19 cellular contexts compared by ENCODE assay signal in the genomic region with DNA sequence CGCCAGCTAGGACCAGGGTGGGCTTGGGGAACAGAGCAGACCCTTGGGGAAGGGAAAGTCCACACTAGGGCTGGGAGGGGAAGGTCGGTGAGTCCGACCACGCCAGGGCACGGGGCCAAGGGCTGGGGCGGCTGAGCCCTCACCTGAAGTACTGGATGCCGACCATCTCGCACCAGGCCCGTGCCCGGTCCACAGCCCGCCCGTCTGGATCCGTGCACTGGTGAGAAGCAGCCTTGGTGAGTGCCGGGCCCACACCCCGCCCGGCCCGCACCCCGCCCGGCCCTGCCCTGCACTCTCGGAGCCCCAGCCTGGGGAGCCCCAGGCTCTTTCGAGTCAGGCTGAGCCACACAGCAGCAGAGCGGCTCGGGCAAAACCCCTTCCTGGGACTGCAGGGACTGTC. TPM values are rescaled to one million over a fixed set of nuclear protein-coding genes. Genes with fewer than 3 reads are reported as not detected.
DNase-seq lines count a peak whose midpoint lies in the region; ATAC-seq, FAIRE-seq and TF ChIP-seq lines count a peak whose summit lies in the region.
"Had no signal": no experiment of that assay in that cellular context is flagged by ENCODE, and none has a peak within 500 bp of the region (broad histone marks: within the 10 kb centered on the region; RNA-seq: fewer than 3 reads in every experiment).

No MANE protein-coding gene starts in this region.

- H3K4me3 ChIP-seq in epithelial cell of proximal tubule (ENCODE audit: low read depth, low read length) (peak overlapping the region; percentile 84), mucosa of descending colon (no peak overlapping the region), SJCRH30 (no peak overlapping the region)
- H3K4me3 ChIP-seq: PC-9 had no signal

- intact Hi-C loops in mucosa of descending colon (cut with DNase I, micrococcal nuclease): loop anchor here in 1 of 2 donors (10.0 kb wide), 1 partner anchor 242 kb away; no protein-coding TSS in a partner anchor

- peak overlapping the region; percentile 19 for H3K27ac ChIP-seq in RWPE1
- no peak overlapping the region for H3K27ac ChIP-seq in SJCRH30
- H3K27ac ChIP-seq: PC-9 had no signal

- DNase-seq in RWPE1 (ENCODE audit: low spot score): no peak
- DNase-seq in epithelial cell of proximal tubule (ENCODE audit: low read depth): no peak
- peak in 2 of 3 donors; percentile 54 to 75 for DNase-seq in mucosa of descending colon
- no peak for DNase-seq in inferior parietal cortex (ENCODE audit: extremely low spot score)
- DNase-seq in SJCRH30: no peak
- DNase-seq in GM12892 (ENCODE audit: insufficient read length): no peak
- DNase-seq: C1 segment of cervical spinal cord, DMS153, EL, H9, Karpas-422, MM.1S, NCI-H1105, NCI-H1694 treated with DMSO at 0.1 percent for 48 hours, NCI-H446 treated with DMSO at 0.1 percent for 48 hours, NCI-H748 treated with DMSO at 0.1 percent for 48 hours, PC-9 had no signal

- no peak for FAIRE-seq in GM12892 (lab: Jason Lieb, UNC)

- CTCF ChIA-PET in RWPE1 (lab: Yijun Ruan, JAX): no interaction called here

- H3K9me3 ChIP-seq in mucosa of descending colon (no peaks in the 10 kb centered on the region), SJCRH30 (replicated peaks) (no peaks in the 10 kb centered on the region)

- TF ChIP-seq CTCF in RWPE1 (conservative IDR thresholded peaks at IDR 0.05; ENCODE audit: low read depth) (no peak), epithelial cell of proximal tubule (conservative IDR thresholded peaks at IDR 0.05; ENCODE audit: low read depth, low read length) (no peak), mucosa of descending colon (IDR thresholded peaks at IDR 0.05) (no peak)

- no peaks in the 10 kb centered on the region for H3K36me3 ChIP-seq in mucosa of descending colon (ENCODE audit: low read depth)
- H3K36me3 ChIP-seq in SJCRH30: no peaks in the 10 kb centered on the region

- ATAC-seq in mucosa of descending colon (peak; percentile 7), GM18520 (IDR thresholded peaks at IDR 0.05; ENCODE audit: unreplicated experiment) (no peak)
- ATAC-seq: Right ventricle myocardium inferior had no signal

- no peaks in the 10 kb centered on the region for H3K27me3 ChIP-seq in SJCRH30

- TF ChIP-seq POLR2A in GM12892 (IDR thresholded peaks at IDR 0.05; ENCODE audit: low read depth, low read length): no peak

- H3K4me1 ChIP-seq in mucosa of descending colon (ENCODE audit: low read depth) (peaks cover 36% of the 10 kb centered on the region), SJCRH30 (peaks cover 11% of the 10 kb centered on the region)

- POLR2A ChIA-PET in RWPE1 (lab: Yijun Ruan, JAX; ENCODE audit: low non-redundant PET): no interaction called here

RNA-seq across cellular contexts. Expression of gene BAIAP2L2, which starts 1.9 kb away (rescaled TPM):
- total RNA-seq in epithelial cell of proximal tubule (5.4 and 6.5 TPM in 2 replicates), mucosa of descending colon (10 to 100 TPM; 33.9 to 92.3 (median 63.7) TPM)
- total RNA-seq in SJCRH30 (2014; rRNA removed; shearing (Covaris generic)): not detected in 2 replicates
- polyA plus RNA-seq in GM12892 (2012; ENCODE audit: missing spikeins): not detected

RNA-seq across cellular contexts. Expression of gene SLC16A8, which starts 28.4 kb away (rescaled TPM):
- 0.06 and 0.65 TPM in 2 replicates for total RNA-seq in epithelial cell of proximal tubule
- not detected for total RNA-seq in mucosa of descending colon
- 1.1 and 1.4 TPM in 2 replicates for total RNA-seq in SJCRH30 (2014; rRNA removed; shearing (Covaris generic))
- not detected for polyA plus RNA-seq in GM12892 (2012; ENCODE audit: missing spikeins)
- total RNA-seq: PC-9, Right ventricle myocardium inferior had no signal

RNA-seq across cellular contexts. Expression of gene PICK1, which starts 55.2 kb away (rescaled TPM):
- total RNA-seq in epithelial cell of proximal tubule (38.7 and 55.5 TPM in 2 replicates), mucosa of descending colon (10 to 100 TPM; 30.9 to 40.7 (median 37.9) TPM)
- 0.45 and 1.2 TPM in 2 replicates for total RNA-seq in SJCRH30 (2014; rRNA removed; shearing (Covaris generic))
- polyA plus RNA-seq in GM12892 (2012; ENCODE audit: missing spikeins): 8.2 TPM

Comparison
In these comparisons a context has a peak if more than half of its experiments do, and no peak if none do; other contexts are left out.
1. DNase-seq: peak in mucosa of descending colon (2 of 3); none in RWPE1 (single experiment), epithelial cell of proximal tubule (single experiment), inferior parietal cortex (single experiment), SJCRH30 (0 of 2) and GM12892 (single experiment).
2. RNA of gene PICK1, which starts 55.2 kb away (total RNA-seq): 38.7 to 55.5 TPM in epithelial cell of proximal tubule and 30.9 to 40.7 TPM in mucosa of descending colon; 0.45 to 1.2 TPM in SJCRH30; every median in the first group is over 10 times any median in the second.